8 cellular contexts compared by ENCODE assay signal in genomic region chr20:62123450-62124118, GRCh38. TPM values are rescaled to one million over a fixed set of nuclear protein-coding genes. Genes with fewer than 3 reads are reported as not detected.
DNase-seq lines count a peak whose midpoint lies in the region; ATAC-seq, FAIRE-seq and TF ChIP-seq lines count a peak whose summit lies in the region.

No MANE protein-coding gene starts in this region.

- intact Hi-C loops in ascending aorta (cut with DNase I) (loop anchor here (2.0 to 5.0 kb wide), 3 partner anchors 59 to 1149 kb away; partner anchors contain the start of genes ARFGAP1 and MTG2), transverse colon (cut with DNase I; ENCODE audit: low total_unique reads) (loop anchor here (5.0 kb wide), 1 partner anchor 56 kb away; the partner anchor contains the start of gene TAF4)

- H3K27ac ChIP-seq in A549, result peak overlapping the region; percentile 88 to 98
- H3K27ac ChIP-seq in ascending aorta, result peak overlapping the region; percentile 71 to 98
- H3K27ac ChIP-seq in liver (ENCODE audit: low read depth in 1 of 2, low read length in 2 of 2), result peak overlapping the region in 1 of 2 donors; percentile 2
- peak overlapping the region; percentile 80 to 97 (median 93) for H3K27ac ChIP-seq in transverse colon

- TF ChIP-seq CTCF in A549 (IDR thresholded peaks at IDR 0.05) (no peak), HFF-Myc (IDR thresholded peaks at IDR 0.05; ENCODE audit: low read depth, low read length, missing control alignments) (no peak), ascending aorta (IDR thresholded peaks at IDR 0.05) (no peak), liver (IDR thresholded peaks at IDR 0.05; ENCODE audit: low read depth, low read length, missing input control) (no peak), transverse colon (IDR thresholded peaks at IDR 0.05) (no peak)

- FAIRE-seq in A549 (lab: Jason Lieb, UNC), result no peak

- DNase-seq in A549 (ENCODE audit: low read depth in 1 of 2, low spot score in 1 of 2), result no peak
- no peak for DNase-seq in HFF-Myc (ENCODE audit: extremely low read depth, low read depth)
- DNase-seq in ascending aorta (ENCODE audit: low spot score in 2 of 2), result no peak
- DNase-seq in transverse colon, result no peak
- DNase-seq in germinal center (ENCODE audit: low spot score), result no peak

- peak overlapping the region in 1 of 2 donors; percentile 19 for H3K9ac ChIP-seq in liver (ENCODE audit: low read depth in 1 of 2, low read length in 2 of 2)

- H3K36me3 ChIP-seq in ascending aorta, result peaks cover 29 to 35% of the 10 kb centered on the region in 2 donors
- peaks cover 5 to 32% (median 27%) of the 10 kb centered on the region in 4 donors for H3K36me3 ChIP-seq in liver (ENCODE audit: control insufficient read depth in 4 of 4, insufficient read depth in 3 of 4, low read depth in 1 of 4, low read length in 3 of 4)
- H3K36me3 ChIP-seq in transverse colon, result peaks cover 0 to 33% (median 7%) of the 10 kb centered on the region in 4 donors

- H3K4me3 ChIP-seq in A549, result peak overlapping the region; percentile 69
- peak overlapping the region; percentile 64 for H3K4me3 ChIP-seq in HFF-Myc (replicated peaks; ENCODE audit: low read depth, low read length)
- H3K4me3 ChIP-seq in ascending aorta, result peak overlapping the region; percentile 70 to 84
- peak overlapping the region in 2 of 3 donors; percentile 78 to 88 for H3K4me3 ChIP-seq in liver (ENCODE audit: low read depth in 1 of 3, low read length in 3 of 3)
- peak overlapping the region; percentile 61 to 96 (median 74) for H3K4me3 ChIP-seq in transverse colon

- no peaks in the 10 kb centered on the region for H3K27me3 ChIP-seq in ascending aorta
- no peaks in the 10 kb centered on the region for H3K27me3 ChIP-seq in liver (ENCODE audit: control insufficient read depth in 4 of 4, insufficient read depth in 4 of 4, low read length in 3 of 4)
- no peaks in the 10 kb centered on the region for H3K27me3 ChIP-seq in transverse colon

- ATAC-seq in A549 (no peak), HG03135 (IDR thresholded peaks at IDR 0.05; ENCODE audit: unreplicated experiment) (no peak), GM18498 (IDR thresholded peaks at IDR 0.05; ENCODE audit: unreplicated experiment) (no peak)

- TF ChIP-seq EP300 in A549 (IDR thresholded peaks at IDR 0.05) (no peak), transverse colon (IDR thresholded peaks at IDR 0.05; ENCODE audit: low read depth) (no peak)

- TF ChIP-seq RAD21 in A549 (conservative IDR thresholded peaks at IDR 0.05 in 1 of 2, IDR thresholded peaks at IDR 0.05 in 1 of 2), result no peak
- no peak for TF ChIP-seq RAD21 in liver (IDR thresholded peaks at IDR 0.05)

- WGBS in A549 (ENCODE audit: missing lambda C conversion rate), result 74% methylated on average over 18 of the region's 19 CpGs
- 49% methylated on average over 19 of the region's 19 CpGs for WGBS in liver
- 33% methylated on average over 19 of the region's 19 CpGs; no CpG with 5 or more reads in 1 of the 2 donors for WGBS in transverse colon (ENCODE audit: low coverage in 1 of 2), 2 donors

- H3K4me2 ChIP-seq in A549, result peak overlapping the region; percentile 95

- TF ChIP-seq POLR2A in A549 (IDR thresholded peaks at IDR 0.05; ENCODE audit: low read length) (no peak), transverse colon (IDR thresholded peaks at IDR 0.05) (no peak)

- CTCF ChIA-PET in A549 (lab: Yijun Ruan, JAX), result interaction anchor here (1.3 to 3.8 kb wide), 4 partner anchors 12 to 33 kb away, joined by 3 to 13 read pairs (median 9); partner anchors contain the start of genes PSMA7 and SS18L1

- peaks cover 11% of the 10 kb centered on the region for H3K4me1 ChIP-seq in A549
- H3K4me1 ChIP-seq in ascending aorta, result peaks cover 0 to 26% of the 10 kb centered on the region in 2 donors
- peaks cover 0 to 16% (median 12%) of the 10 kb centered on the region in 4 donors for H3K4me1 ChIP-seq in liver (ENCODE audit: control insufficient read depth in 4 of 4, insufficient read depth in 4 of 4, low read length in 3 of 4)
- peaks cover 11 to 25% (median 23%) of the 10 kb centered on the region in 4 donors for H3K4me1 ChIP-seq in transverse colon

- in situ Hi-C loops in transverse colon (cut with MboI; ENCODE audit: low pct_ligation_motif_present in 1 of 4, low pct_unique_long_range_greater_than_20kb in 1 of 4, low sequenced_read_pairs in 3 of 4), result loop anchor here in 2 of 4 donors (10.0 kb wide), 1 partner anchor 59 kb away; the partner anchor contains the start of gene TAF4 (in 2 of the 2)

- H3K9me3 ChIP-seq in A549 (peaks cover 6% of the 10 kb centered on the region; the same call in 1 of the 3 replicates), ascending aorta (no peaks in the 10 kb centered on the region), liver (ENCODE audit: control insufficient read depth in 4 of 4, low read length in 3 of 4) (no peaks in the 10 kb centered on the region), transverse colon (no peaks in the 10 kb centered on the region)

- POLR2A ChIA-PET in A549 (lab: Yijun Ruan, JAX), result interaction anchor here (1.0 kb wide), 1 partner anchor 57 kb away, joined by 3 read pairs; no protein-coding TSS in a partner anchor

TF ChIP-seq in A549, 52 proteins besides CTCF, POLR2A, EP300 and RAD21 (continues in another document):
- TF ChIP-seq CHD2 (IDR thresholded peaks at IDR 0.05; ENCODE audit: low read length, partially characterized antibody) (no peak), HDAC2 (IDR thresholded peaks at IDR 0.05) (no peak), MAX (IDR thresholded peaks at IDR 0.05) (no peak)

TF ChIP-seq in liver, 16 proteins besides CTCF, POLR2A, EP300 and RAD21:
- TF ChIP-seq FOXA1 (IDR thresholded peaks at IDR 0.05), result no peak
- TF ChIP-seq HNF4A (conservative IDR thresholded peaks at IDR 0.05), result peak in 1 of 2 donors; percentile 1
- no peak for TF ChIP-seq ATF3 (IDR thresholded peaks at IDR 0.05)
- TF ChIP-seq HNF4G (IDR thresholded peaks at IDR 0.05), result no peak
- TF ChIP-seq GABPA (IDR thresholded peaks at IDR 0.05 in 1 of 2, conservative IDR thresholded peaks at IDR 0.05 in 1 of 2), result no peak
- TF ChIP-seq MAX (IDR thresholded peaks at IDR 0.05), result no peak
- no peak for TF ChIP-seq NR2F2 (IDR thresholded peaks at IDR 0.05)
- no peak for TF ChIP-seq YY1 (IDR thresholded peaks at IDR 0.05)

RNA-seq across cellular contexts. Expression of gene LSM14B, which starts 1.3 kb away (rescaled TPM):
- 18.3 and 22.7 TPM in 2 replicates for polyA plus RNA-seq in A549 (2011; rRNA removed)
- polyA plus RNA-seq in A549 (2012; cell fraction: cytosol; rRNA removed), result 29.0 and 41.2 TPM in 2 replicates
- polyA plus RNA-seq in A549 (2012; cell fraction: nucleus; rRNA removed), result 37.0 and 43.1 TPM in 2 replicates
- 26.5 to 28.1 TPM (median 27.7 TPM) in 3 replicates for polyA plus RNA-seq in A549 (2017; fragmentation: RNase III; extraction: RNeasy Plus Mini Kit Qiagen cat#74134 plus additional on column Dnase treatment)
- polyA minus RNA-seq in A549 (2011; rRNA and poly(A)+ RNA removed), result 19.9 and 20.3 TPM in 2 replicates
- 27.6 TPM for total RNA-seq in ascending aorta
- 10 to 100 TPM; 15.5 to 15.9 TPM for total RNA-seq in liver
- polyA plus RNA-seq in liver, result 10 to 100 TPM in 1 of 2 donors, under 1 TPM in 1; 0.99 to 11.2 TPM
- 10 to 100 TPM; 22.1 to 45.3 (median 35.6) TPM for total RNA-seq in transverse colon

RNA-seq across cellular contexts. Expression of gene PSMA7, which starts 19.6 kb away (rescaled TPM):
- polyA plus RNA-seq in A549 (2011; rRNA removed), result 494 and 562 TPM in 2 replicates
- polyA plus RNA-seq in A549 (2012; cell fraction: cytosol; rRNA removed), result 893 and 1,062 TPM in 2 replicates
- 797 and 808 TPM in 2 replicates for polyA plus RNA-seq in A549 (2012; cell fraction: nucleus; rRNA removed)
- polyA plus RNA-seq in A549 (2017; fragmentation: RNase III; extraction: RNeasy Plus Mini Kit Qiagen cat#74134 plus additional on column Dnase treatment), result 496 to 535 TPM (median 511 TPM) in 3 replicates
- 208 and 235 TPM in 2 replicates for polyA minus RNA-seq in A549 (2011; rRNA and poly(A)+ RNA removed)
- total RNA-seq in ascending aorta, result 301 TPM
- total RNA-seq in liver, result 100 to 1,000 TPM; 109 to 181 TPM
- 100 to 1,000 TPM; 212 to 342 TPM for polyA plus RNA-seq in liver
- total RNA-seq in transverse colon, result 100 to 1,000 TPM; 154 to 241 (median 234) TPM

RNA-seq across cellular contexts. Expression of gene SS18L1, which starts 20.0 kb away (rescaled TPM):
- polyA plus RNA-seq in A549 (2011; rRNA removed) (7.4 and 7.5 TPM in 2 replicates), A549 (2017; fragmentation: RNase III; extraction: RNeasy Plus Mini Kit Qiagen cat#74134 plus additional on column Dnase treatment) (12.0 to 13.1 TPM (median 12.9 TPM) in 3 replicates), liver (10 to 100 TPM in 1 of 2 donors, 1 to 10 TPM in 1; 6.1 to 16.1 TPM)
- polyA plus RNA-seq in A549 (2012; cell fraction: cytosol; rRNA removed), result 14.2 and 19.2 TPM in 2 replicates
- polyA plus RNA-seq in A549 (2012; cell fraction: nucleus; rRNA removed), result 42.3 and 66.6 TPM in 2 replicates
- 8.4 and 12.7 TPM in 2 replicates for polyA minus RNA-seq in A549 (2011; rRNA and poly(A)+ RNA removed)
- total RNA-seq in ascending aorta (39.8 TPM), liver (10 to 100 TPM; 17.3 to 24.3 TPM), transverse colon (10 to 100 TPM; 14.7 to 23.2 (median 22.1) TPM)

RNA-seq across cellular contexts. Expression of gene TAF4, which starts 57.9 kb away (rescaled TPM):
- polyA plus RNA-seq in A549 (2011; rRNA removed), result 5.7 and 6.1 TPM in 2 replicates
- 11.0 and 13.3 TPM in 2 replicates for polyA plus RNA-seq in A549 (2012; cell fraction: cytosol; rRNA removed)
- 31.7 and 44.0 TPM in 2 replicates for polyA plus RNA-seq in A549 (2012; cell fraction: nucleus; rRNA removed)
- 11.0 to 14.3 TPM (median 12.5 TPM) in 3 replicates for polyA plus RNA-seq in A549 (2017; fragmentation: RNase III; extraction: RNeasy Plus Mini Kit Qiagen cat#74134 plus additional on column Dnase treatment)
- polyA minus RNA-seq in A549 (2011; rRNA and poly(A)+ RNA removed), result 4.0 and 8.7 TPM in 2 replicates
- total RNA-seq in ascending aorta, result 166 TPM
- total RNA-seq in liver, result 10 to 100 TPM in 1 of 2 donors, 1 to 10 TPM in 1; 7.3 to 11.8 TPM
- polyA plus RNA-seq in liver, result 1 to 10 TPM; 2.0 to 3.8 TPM
- 10 to 100 TPM; 18.9 to 39.5 (median 24.3) TPM for total RNA-seq in transverse colon

RNA-seq across cellular contexts. Expression of gene MTG2, which starts 59.2 kb away (rescaled TPM):
- 21.8 and 21.9 TPM in 2 replicates for polyA plus RNA-seq in A549 (2011; rRNA removed)
- 31.9 and 32.0 TPM in 2 replicates for polyA plus RNA-seq in A549 (2012; cell fraction: cytosol; rRNA removed)
- polyA plus RNA-seq in A549 (2012; cell fraction: nucleus; rRNA removed), result 44.3 and 54.0 TPM in 2 replicates
- polyA plus RNA-seq in A549 (2017; fragmentation: RNase III; extraction: RNeasy Plus Mini Kit Qiagen cat#74134 plus additional on column Dnase treatment), result 25.3 to 28.7 TPM (median 25.7 TPM) in 3 replicates
- 14.9 and 17.7 TPM in 2 replicates for polyA minus RNA-seq in A549 (2011; rRNA and poly(A)+ RNA removed)
- total RNA-seq in ascending aorta, result 14.5 TPM
- 10 to 100 TPM; 13.0 to 26.8 TPM for total RNA-seq in liver
- 10 to 100 TPM; 22.0 to 28.0 TPM for polyA plus RNA-seq in liver
- 10 to 100 TPM in 3 of 4 donors, 1 to 10 TPM in 1; 9.8 to 58.0 (median 23.1) TPM for total RNA-seq in transverse colon
